Comparison of ENCODE assay signal across 8 cellular contexts in the genomic region with DNA sequence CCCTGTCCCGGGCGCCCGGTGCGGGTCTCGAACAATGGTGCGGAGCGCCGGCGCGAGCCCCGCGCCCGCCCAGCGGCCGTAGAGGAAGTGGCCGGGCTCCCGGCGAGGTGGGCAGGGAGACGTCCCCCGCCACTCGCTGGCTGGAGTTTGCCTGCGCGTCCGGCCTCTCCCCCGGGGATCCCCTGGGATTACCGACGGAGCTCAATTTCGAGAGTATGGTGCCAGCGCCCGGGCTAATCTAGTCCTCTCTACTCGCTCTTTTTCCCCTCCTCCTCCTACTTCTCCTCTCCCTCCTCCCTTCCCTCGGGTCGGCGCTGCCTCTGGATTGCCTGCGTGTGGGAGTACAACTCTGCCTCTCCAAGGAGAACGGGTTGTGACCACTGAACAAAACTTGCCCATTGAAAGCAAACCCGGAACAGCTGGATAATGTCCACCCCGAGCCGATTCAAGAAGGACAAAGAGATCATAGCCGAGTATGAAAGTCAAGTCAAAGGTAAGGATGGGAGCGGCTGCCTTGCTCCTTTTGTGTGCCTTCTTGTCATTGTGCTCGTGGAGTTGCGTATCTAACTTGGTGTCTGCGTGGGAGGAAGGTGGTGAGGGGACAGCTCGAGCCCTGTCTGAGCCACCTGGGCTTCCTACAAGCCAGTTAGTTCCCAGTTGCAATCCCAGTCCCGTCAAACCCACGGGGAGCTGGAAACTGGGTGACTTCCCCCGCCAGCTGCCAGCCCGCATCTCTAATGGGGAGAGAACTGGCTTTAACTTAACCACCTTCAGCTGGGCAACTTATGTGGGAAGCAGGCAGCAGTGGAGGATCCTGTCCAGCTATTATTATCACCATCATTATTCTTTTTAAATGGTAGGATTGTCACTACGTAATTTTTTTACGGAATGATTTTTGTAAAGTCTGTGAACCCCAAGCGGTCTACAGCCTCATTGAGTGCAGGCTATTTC. TPM values are rescaled to one million over a fixed set of nuclear protein-coding genes. Genes with fewer than 3 reads are reported as not detected.
DNase-seq lines count a peak whose midpoint lies in the region; ATAC-seq, FAIRE-seq and TF ChIP-seq lines count a peak whose summit lies in the region.

A gene (plus strand): TSS at position 310 of the 951 bp plus-strand sequence. CDS start 117 bp downstream, at position 427.

- 1% methylated on average over 29 of the region's 52 CpGs for WGBS in SK-N-SH (ENCODE audit: low lambda C conversion rate)
- WGBS in endodermal cell (ENCODE audit: insufficient coverage in 1 of 2, insufficient read length in 1 of 2), 2 experiments, result 1 to 2% methylated on average over 21 to 52 of the region's 52 CpGs
- WGBS in lung, 2 donors, result 3 to 6% methylated on average over 32 to 52 of the region's 52 CpGs

- peak; percentile 51 for TF ChIP-seq RAD21 in SK-N-SH (IDR thresholded peaks at IDR 0.05; ENCODE audit: low read length)

- no peak for TF ChIP-seq EP300 in SK-N-SH (IDR thresholded peaks at IDR 0.05; ENCODE audit: borderline replicate concordance in 1 of 2, low read depth in 1 of 2, low read length in 1 of 2)

- peak within 1 kb of the TSS; percentile 91 for H3K4me3 Mint-ChIP-seq in endodermal cell

- DNase-seq in D721Med (ENCODE audit: insufficient read length, low spot score) (peak; percentile 31), KBM-7 (peak; percentile 73), SK-N-SH (peak; percentile 44), endodermal cell (peak; percentile 87), lung (ENCODE audit: low spot score) (peak; percentile 56)

- ATAC-seq in GM21381 (IDR thresholded peaks at IDR 0.05; ENCODE audit: unreplicated experiment) (peak; percentile 25), lung (ENCODE audit: insufficient read depth, low FRiP score) (peak; percentile 27), HG02852 (IDR thresholded peaks at IDR 0.05; ENCODE audit: unreplicated experiment) (no peak)

- H3K9me3 ChIP-seq in SK-N-SH (no peaks in the 10 kb centered on the region), endodermal cell (ENCODE audit: control insufficient read depth, low read length) (no peaks in the 10 kb centered on the region), lung (ENCODE audit: control insufficient read depth in 2 of 2, insufficient read depth in 1 of 2, low read length in 1 of 2) (no peaks in the 10 kb centered on the region), subcutaneous abdominal adipose tissue (ENCODE audit: control insufficient read depth in 5 of 5, low read length in 5 of 5) (no peaks in the 10 kb centered on the region)

- peaks cover 3% of the 10 kb centered on the region; the same call in 1 of the 2 replicates for H4K20me1 ChIP-seq in SK-N-SH (ENCODE audit: insufficient read depth)

- no peaks in the 10 kb centered on the region for H3K9me2 ChIP-seq in SK-N-SH

- H3K4me1 ChIP-seq in SK-N-SH (ENCODE audit: control insufficient read depth in 1 of 2, insufficient read depth in 2 of 2, low read depth in 1 of 2, low read length in 1 of 2) (peaks cover 14 to 18% of the 10 kb centered on the region in 2 experiments; a peak in 3 of 4 replicates), endodermal cell (ENCODE audit: control insufficient read depth, insufficient read depth, low read length) (peaks cover 1% of the 10 kb centered on the region), lung (ENCODE audit: control insufficient read depth in 2 of 2, insufficient read depth in 2 of 2, low read length in 2 of 2) (peaks cover 2 to 14% of the 10 kb centered on the region in 2 donors), subcutaneous abdominal adipose tissue (ENCODE audit: control insufficient read depth in 5 of 5, insufficient read depth in 5 of 5, low read length in 5 of 5) (peaks cover 3 to 33% (median 28%) of the 10 kb centered on the region in 5 donors)

- peak within 1 kb of the TSS; percentile 82 to 90 for H3K4me3 ChIP-seq in SK-N-SH (ENCODE audit: low read depth in 2 of 2, low read length in 1 of 2)
- H3K4me3 ChIP-seq in endodermal cell (ENCODE audit: low read length), result peak within 1 kb of the TSS; percentile 93
- H3K4me3 ChIP-seq in lung, result peak within 1 kb of the TSS; percentile 69
- H3K4me3 ChIP-seq in subcutaneous abdominal adipose tissue (ENCODE audit: low read depth in 1 of 5, low read length in 5 of 5), result peak within 1 kb of the TSS; percentile 70 to 99 (median 96)

- peak within 1 kb of the TSS; percentile 79 for H2AFZ ChIP-seq in SK-N-SH (ENCODE audit: low read depth)

- POLR2A ChIA-PET in SK-N-SH (lab: Yijun Ruan, JAX), result interaction anchor here (0.8 to 2.4 kb wide), 6 partner anchors 95 to 412 kb away, joined by 3 to 13 read pairs (median 4); a partner anchor contains a TSS

- H3K27ac ChIP-seq in SK-N-SH (ENCODE audit: low read depth in 2 of 2, low read length in 1 of 2) (peak within 1 kb of the TSS; percentile 79 to 92), endodermal cell (ENCODE audit: low read depth, low read length) (peak within 1 kb of the TSS; percentile 59), lung (ENCODE audit: low read depth in 1 of 2, low read length in 1 of 2) (peak within 1 kb of the TSS; percentile 92 to 96), subcutaneous abdominal adipose tissue (ENCODE audit: low read depth, low read length) (peak within 1 kb of the TSS; percentile 94)

- H3K27ac Mint-ChIP-seq in endodermal cell, result peak within 1 kb of the TSS; percentile 91

- H3F3A ChIP-seq in SK-N-SH (replicated peaks; ENCODE audit: insufficient read depth), result peaks cover 22% of the 10 kb centered on the region

- peaks cover 53% of the 10 kb centered on the region for H3K79me2 ChIP-seq in SK-N-SH (ENCODE audit: insufficient read depth)

- peaks cover 25% of the 10 kb centered on the region for H3K4me1 Mint-ChIP-seq in endodermal cell

- H3K9ac ChIP-seq in SK-N-SH, result peak within 1 kb of the TSS; percentile 78
- peak within 1 kb of the TSS; percentile 65 for H3K9ac ChIP-seq in endodermal cell (ENCODE audit: extremely low read depth, low read length, poor library complexity, severe bottlenecking)
- peak within 1 kb of the TSS; percentile 73 to 98 (median 94) for H3K9ac ChIP-seq in subcutaneous abdominal adipose tissue (ENCODE audit: low read length in 5 of 5)

- CTCF ChIA-PET in SK-N-SH (lab: Yijun Ruan, JAX), result interaction anchor here (0.6 to 4.5 kb wide), 68 partner anchors 10 to 561 kb away, joined by 3 to 71 read pairs (median 4); a partner anchor contains a TSS

- no peaks in the 10 kb centered on the region for H3K27me3 ChIP-seq in SK-N-SH (ENCODE audit: insufficient read depth)
- H3K27me3 ChIP-seq in endodermal cell (ENCODE audit: control insufficient read depth, insufficient read depth, low read length, poor library complexity, severe bottlenecking), result no peaks in the 10 kb centered on the region
- no peaks in the 10 kb centered on the region for H3K27me3 ChIP-seq in lung (ENCODE audit: control insufficient read depth, insufficient read depth)
- no peaks in the 10 kb centered on the region for H3K27me3 ChIP-seq in subcutaneous abdominal adipose tissue (ENCODE audit: control insufficient read depth in 5 of 5, insufficient read depth in 4 of 5, low read length in 5 of 5)

- TF ChIP-seq CTCF in D721Med (IDR thresholded peaks at IDR 0.05; ENCODE audit: insufficient read depth, missing control alignments), result peak; percentile 3
- TF ChIP-seq CTCF in SK-N-SH (IDR thresholded peaks at IDR 0.05), result peak; percentile 4; the same call in 1 of the 2 replicates
- no peak for TF ChIP-seq CTCF in endodermal cell (conservative IDR thresholded peaks at IDR 0.05)
- no peak for TF ChIP-seq CTCF in lung (IDR thresholded peaks at IDR 0.05; ENCODE audit: control extremely low read depth, extremely low read depth)

- peak within 1 kb of the TSS; percentile 87 for H3K4me2 ChIP-seq in SK-N-SH

- no peaks in the 10 kb centered on the region for H3K36me3 Mint-ChIP-seq in endodermal cell (ENCODE audit: low read depth)

- no peak for FAIRE-seq in D721Med (lab: Jason Lieb, UNC)

- peaks cover 3% of the 10 kb centered on the region for H3K27me3 Mint-ChIP-seq in endodermal cell (ENCODE audit: insufficient read depth)

- no peaks in the 10 kb centered on the region for H3K9me3 Mint-ChIP-seq in endodermal cell

- in situ Hi-C loops in KBM-7 (cut with MboI; ENCODE audit: low pct_unique_long_range_greater_than_20kb, low sequenced_read_pairs), result loop anchor here (10.0 to 25.0 kb wide), 3 partner anchors 980 to 1407 kb away; no protein-coding TSS in a partner anchor

- no peaks in the 10 kb centered on the region for H3K36me3 ChIP-seq in SK-N-SH (replicated peaks in 1 of 2; ENCODE audit: control insufficient read depth in 1 of 2, insufficient read depth in 2 of 2, low read length in 1 of 2)
- H3K36me3 ChIP-seq in endodermal cell (ENCODE audit: control insufficient read depth, insufficient read depth, low read length), result no peaks in the 10 kb centered on the region
- no peaks in the 10 kb centered on the region for H3K36me3 ChIP-seq in lung (ENCODE audit: control insufficient read depth in 2 of 2, insufficient read depth in 2 of 2, low read length in 2 of 2)
- H3K36me3 ChIP-seq in subcutaneous abdominal adipose tissue (ENCODE audit: control insufficient read depth in 5 of 5, insufficient read depth in 5 of 5, low read length in 5 of 5), result no peaks in the 10 kb centered on the region

TF ChIP-seq in SK-N-SH, 30 proteins besides CTCF, POLR2A, EP300 and RAD21 (continues in another document):
- TF ChIP-seq SMC3 (IDR thresholded peaks at IDR 0.05; ENCODE audit: low read depth, low read length) (peak; percentile 19; the same call in 1 of the 2 replicates), POLR2AphosphoS5 (IDR thresholded peaks at IDR 0.05; ENCODE audit: low read depth, low read length) (no peak), RFX5 (IDR thresholded peaks at IDR 0.05; ENCODE audit: low read length) (no peak), CHD2 (IDR thresholded peaks at IDR 0.05; ENCODE audit: low read length, partially characterized antibody) (no peak), TEAD4 (IDR thresholded peaks at IDR 0.05; ENCODE audit: borderline replicate concordance, insufficient read depth) (no peak), TAF1 (IDR thresholded peaks at IDR 0.05; ENCODE audit: borderline replicate concordance, low read depth, low read length) (no peak; the same call in 1 of the 2 replicates)
- TF ChIP-seq, protein P1, sequence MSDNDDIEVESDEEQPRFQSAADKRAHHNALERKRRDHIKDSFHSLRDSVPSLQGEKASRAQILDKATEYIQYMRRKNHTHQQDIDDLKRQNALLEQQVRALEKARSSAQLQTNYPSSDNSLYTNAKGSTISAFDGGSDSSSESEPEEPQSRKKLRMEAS (IDR thresholded peaks at IDR 0.05; ENCODE audit: low read depth), result no peak; the same call in 1 of the 2 replicates

RNA-seq across cellular contexts. Expression of the gene that starts here (rescaled TPM):
- polyA plus RNA-seq in SK-N-SH (2012; rRNA removed) (2.6 and 3.1 TPM in 2 replicates), lung (1 to 10 TPM; 1.8 to 2.0 TPM)
- 1.6 and 2.0 TPM in 2 replicates for polyA plus RNA-seq in SK-N-SH (2012; cell fraction: cytosol; rRNA removed)
- 7.1 and 9.3 TPM in 2 replicates for polyA plus RNA-seq in SK-N-SH (2012; cell fraction: nucleus; rRNA removed)
- total RNA-seq in endodermal cell (10 to 100 TPM; 10.6 to 13.4 TPM), lung (10 to 100 TPM; 10.4 to 12.4 TPM)
- 6.4 TPM for polyA plus RNA-seq in endodermal cell (2013, experiment 1 of 2)
- 6.2 TPM for polyA plus RNA-seq in endodermal cell (2013, experiment 2 of 2)

Comparison
In these comparisons a context has a peak if more than half of its experiments do, and no peak if none do; other contexts are left out.
1. DNase-seq: peak in every context shown above with its lines; median percentile 87 in endodermal cell; 73 in KBM-7; 56 in lung; 44 in SK-N-SH; 31 in D721Med.
2. CTCF ChIP-seq: peak in D721Med (single experiment) and SK-N-SH (single experiment); none in endodermal cell (single experiment) and lung (single experiment).
3. Peak in every context shown above with its lines, with median percentiles within 50 percentile points of each other: H3K27ac ChIP-seq, H3K4me3 ChIP-seq and H3K9ac ChIP-seq.